In the genomic region with DNA sequence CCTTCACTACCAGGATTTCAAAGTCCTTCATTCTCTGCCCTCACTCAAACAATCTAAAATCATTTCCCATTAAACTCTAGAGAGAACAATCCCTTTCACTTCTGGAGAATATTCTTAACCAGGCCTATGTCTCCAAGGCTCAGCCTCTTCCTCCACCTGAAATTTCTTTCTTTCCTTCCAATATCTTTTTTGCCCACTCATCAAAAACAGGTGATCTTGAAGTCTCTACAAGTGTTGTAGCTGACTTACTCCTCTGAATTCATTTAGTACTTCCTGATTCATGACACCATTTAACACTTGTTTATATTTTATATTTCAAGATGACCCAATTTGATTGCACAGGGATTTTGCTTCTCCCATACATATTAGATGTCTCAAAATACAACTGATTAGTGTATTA, we compare ENCODE assay signal across 6 cellular contexts.
"Had no signal": no experiment of that assay in that cellular context is flagged by ENCODE, and none has a peak within 500 bp of the region (broad histone marks: within the 10 kb centered on the region; RNA-seq: fewer than 3 reads in every experiment).

No MANE protein-coding gene starts in this region.

- H3K4me3 ChIP-seq: HAP-1 had no signal

- H3K36me3 ChIP-seq: HAP-1 had no signal

- H3K9me3 ChIP-seq: HAP-1 had no signal

- DNase-seq: H7, HFFc6, KG1 had no signal

- H3K4me1 ChIP-seq: HAP-1 had no signal

- H3K27ac ChIP-seq: HL-60 had no signal

- ATAC-seq: HCT116 had no signal
